8 cellular contexts compared by ENCODE assay signal in the genomic region with DNA sequence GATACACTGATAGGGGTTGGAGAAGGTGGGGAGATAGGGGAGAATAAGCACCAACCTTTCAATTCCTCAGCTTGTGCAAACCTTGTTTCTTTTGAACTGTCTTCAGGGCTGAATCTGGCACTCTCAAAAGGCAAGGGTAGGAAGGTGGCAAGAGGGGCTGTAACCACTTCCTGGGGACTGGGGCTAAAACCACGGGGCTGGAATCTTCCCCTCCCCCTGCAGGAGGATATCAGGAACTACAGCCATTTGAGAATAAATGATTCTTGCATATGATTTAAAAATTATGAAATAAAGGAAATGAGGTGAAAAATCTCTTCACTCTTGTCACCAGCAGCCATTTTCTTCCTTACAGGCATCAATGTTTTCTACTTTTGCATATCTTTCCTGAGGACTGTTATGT. TPM values are rescaled to one million over a fixed set of nuclear protein-coding genes. Genes with fewer than 3 reads are reported as not detected.
DNase-seq lines count a peak whose midpoint lies in the region; ATAC-seq and TF ChIP-seq lines count a peak whose summit lies in the region.

No MANE protein-coding gene starts in this region.

- CTCF ChIA-PET in T-cell (lab: Charles Lee) = interaction anchor here in 1 of 2 donors (0.6 kb wide), 1 partner anchor 268 kb away, joined by 8 read pairs; no protein-coding TSS in a partner anchor

- ATAC-seq in T-cell (replicated peaks in 1 of 4) = peak; percentile 42 to 61 (median 50)
- no peak for ATAC-seq in thoracic aorta (ENCODE audit: insufficient number of reproducible peaks, low FRiP score, low read depth)
- ATAC-seq in HG03280 (IDR thresholded peaks at IDR 0.05; ENCODE audit: unreplicated experiment) = no peak
- no peak for ATAC-seq in GM21717 (IDR thresholded peaks at IDR 0.05; ENCODE audit: unreplicated experiment)
- no peak for ATAC-seq in HG02870 (IDR thresholded peaks at IDR 0.05; ENCODE audit: unreplicated experiment)

- no peak overlapping the region for H3K27ac ChIP-seq in BLaER1 treated with 17β-estradiol and CSF1 and Interleukin-3, amounts not matched to agents 10 nM and 100 nM
- no peak overlapping the region for H3K27ac ChIP-seq in GM23248
- no peak overlapping the region for H3K27ac ChIP-seq in thoracic aorta

- H2AFZ ChIP-seq in GM23248 = no peak overlapping the region

- H3K27me3 Mint-ChIP-seq in T-cell = peaks cover 2% of the 10 kb centered on the region in 2 donors

- no peak overlapping the region for H3K4me3 ChIP-seq in BLaER1 treated with 17β-estradiol and CSF1 and Interleukin-3, amounts not matched to agents 10 nM and 100 nM
- H3K4me3 ChIP-seq in GM23248 (no peak overlapping the region), thoracic aorta (no peak overlapping the region)

- peak overlapping the region in 9 of 11 experiments; percentile 0 to 37 (median 16); a peak in 9 of 22 replicates for H3K4me2 ChIP-seq in BLaER1 treated with 17β-estradiol and CSF1 and Interleukin-3, amounts not matched to agents 10 nM and 100 nM
- H3K4me2 ChIP-seq in GM23248 (ENCODE audit: unreplicated experiment) = no peak overlapping the region

- H3K4me3 Mint-ChIP-seq in T-cell = no peak overlapping the region

- peaks cover 0 to 9% (median 0%) of the 10 kb centered on the region in 3 donors for H3K9me3 Mint-ChIP-seq in T-cell

- POLR2A ChIA-PET in T-cell (lab: Charles Lee) = no interaction called here

- H3K9me2 ChIP-seq in GM23248 (ENCODE audit: insufficient read depth) = no peaks in the 10 kb centered on the region

- no peaks in the 10 kb centered on the region for H3K36me3 Mint-ChIP-seq in T-cell

- 0 to 4% methylated on average over 1 of the region's 1 CpG for WGBS in GM23248 (ENCODE audit: low coverage in 1 of 2, low lambda C conversion rate in 2 of 2, missing lambda C conversion rate in 2 of 2), 2 experiments

- no peaks in the 10 kb centered on the region for H3K36me3 ChIP-seq in BLaER1 treated with 17β-estradiol and CSF1 and Interleukin-3, amounts not matched to agents 10 nM and 100 nM
- no peaks in the 10 kb centered on the region for H3K36me3 ChIP-seq in GM23248 (ENCODE audit: low read depth)
- H3K36me3 ChIP-seq in thoracic aorta = peaks cover 4% of the 10 kb centered on the region

- peaks cover 14% of the 10 kb centered on the region in 3 donors for H3K4me1 Mint-ChIP-seq in T-cell

- peak; percentile 46 for DNase-seq in GM23248
- peak in 7 of 34 experiments; percentile 11 to 27 (median 14) for DNase-seq in T-cell
- peak; percentile 22 for DNase-seq in cardiac septum (ENCODE audit: low spot score)
- DNase-seq in thoracic aorta (ENCODE audit: low spot score) = no peak

- in situ Hi-C loops in GM23248 (cut with MboI) = no loop called here

- TF ChIP-seq CTCF in thoracic aorta (IDR thresholded peaks at IDR 0.05) = peak; percentile 52

- H3K79me2 ChIP-seq in GM23248 (ENCODE audit: insufficient read depth) = no peaks in the 10 kb centered on the region

- no peak overlapping the region for H3K9ac ChIP-seq in BLaER1 treated with 17β-estradiol and CSF1 and Interleukin-3, amounts not matched to agents 10 nM and 100 nM
- no peak overlapping the region for H3K9ac ChIP-seq in GM23248

- no peaks in the 10 kb centered on the region for H3F3A ChIP-seq in GM23248 (ENCODE audit: insufficient read depth)

- no peak overlapping the region for H3K27ac Mint-ChIP-seq in T-cell

- H3K9me3 ChIP-seq in BLaER1 treated with 17β-estradiol and CSF1 and Interleukin-3, amounts not matched to agents 10 nM and 100 nM (replicated peaks in 1 of 11) = peaks cover 4 to 17% (median 7%) of the 10 kb centered on the region in 11 experiments; a peak in 10 of 22 replicates
- H3K9me3 ChIP-seq in GM23248 (ENCODE audit: low read depth) (no peaks in the 10 kb centered on the region), thoracic aorta (no peaks in the 10 kb centered on the region)

- H3K27me3 ChIP-seq in BLaER1 treated with 17β-estradiol and CSF1 and Interleukin-3, amounts not matched to agents 10 nM and 100 nM = 0 out of 22 replicates have a peak, but pooled peaks cover 0 to 3% (median 0%) of the 10 kb centered on the region in 11 experiments
- no peaks in the 10 kb centered on the region for H3K27me3 ChIP-seq in GM23248 (replicated peaks; ENCODE audit: insufficient read depth)
- no peaks in the 10 kb centered on the region for H3K27me3 ChIP-seq in thoracic aorta (replicated peaks; ENCODE audit: insufficient read depth)

- H4K20me1 ChIP-seq in BLaER1 treated with 17β-estradiol and CSF1 and Interleukin-3, amounts not matched to agents 10 nM and 100 nM = no peaks in the 10 kb centered on the region; a peak in 1 of 22 replicates
- no peaks in the 10 kb centered on the region for H4K20me1 ChIP-seq in GM23248 (ENCODE audit: insufficient read depth)

- intact Hi-C loops in cardiac septum (cut with DNase I) = no loop called here

- peaks cover 5 to 17% (median 9%) of the 10 kb centered on the region in 10 experiments; a peak in 17 of 20 replicates for H3K4me1 ChIP-seq in BLaER1 treated with 17β-estradiol and CSF1 and Interleukin-3, amounts not matched to agents 10 nM and 100 nM
- H3K4me1 ChIP-seq in GM23248 (ENCODE audit: insufficient read depth) = no peaks in the 10 kb centered on the region
- no peaks in the 10 kb centered on the region for H3K4me1 ChIP-seq in thoracic aorta (ENCODE audit: control insufficient read depth in 1 of 2, low read depth in 2 of 2)

RNA-seq across cellular contexts. Expression of a gene that starts 50.8 kb away (rescaled TPM):
- total RNA-seq in GM23248 (2014; rRNA removed; shearing (Covaris generic)) = 40.7 and 50.1 TPM in 2 replicates
- polyA plus RNA-seq in GM23248 (2016; fragmentation: Nextera tagmentation; extraction: Ambion mirVana) = 12.0 and 12.7 TPM in 2 replicates
- under 1 TPM in 1 of 5 donors, not detected in 4; 0.20 TPM for total RNA-seq in T-cell
- total RNA-seq in cardiac septum = 21.0 TPM
- total RNA-seq in thoracic aorta = 100 to 1,000 TPM in 1 of 2 donors, 10 to 100 TPM in 1; 78.4 to 207 TPM

Comparison
In these comparisons a context has a peak if more than half of its experiments do, and no peak if none do; other contexts are left out.
1. ATAC-seq: peak in T-cell (4 of 4); none in thoracic aorta (single experiment), HG03280 (single experiment), GM21717 (single experiment) and HG02870 (single experiment).
2. RNA of a gene that starts 50.8 kb away (total RNA-seq): 78.4 to 207 TPM in thoracic aorta, 40.7 to 50.1 TPM in GM23248 and 21.0 TPM in cardiac septum (single experiment); 0.20 TPM in T-cell; every median in the first group is over 10 times any median in the second.